ENCODE assay signal across 8 cellular contexts in genomic region chr2:197310271-197310939, GRCh38. TPM values are rescaled to one million over a fixed set of nuclear protein-coding genes. Genes with fewer than 3 reads are reported as not detected.
DNase-seq lines count a peak whose midpoint lies in the region; ATAC-seq and TF ChIP-seq lines count a peak whose summit lies in the region.

TSS of gene ANKRD44 (minus strand) at chr2:197310780. CDS start at chr2:197310604, 176 bp downstream.

- POLR2A ChIA-PET in HEK293T (lab: Yijun Ruan, JAX): interaction anchor here (1.0 kb wide), 1 partner anchor 110 kb away, joined by 3 read pairs; no protein-coding TSS in a partner anchor

- TF ChIP-seq CTCF in GM06990 (IDR thresholded peaks at IDR 0.05; ENCODE audit: insufficient read depth, low read length, poor library complexity, severe bottlenecking): no peak
- peak; percentile 52 for TF ChIP-seq CTCF in osteocyte (IDR thresholded peaks at IDR 0.05)
- TF ChIP-seq CTCF in thoracic aorta (IDR thresholded peaks at IDR 0.05): peak; percentile 51

- H3K4me3 ChIP-seq in GM06990 (replicated peaks; ENCODE audit: low read depth, low read length) (peak within 1 kb of the TSS; percentile 90), thoracic aorta (peak within 1 kb of the TSS; percentile 88)

- peak within 1 kb of the TSS; percentile 90 for H3K4me3 Mint-ChIP-seq in activated naive CD4-positive, alpha-beta T cell treated with anti-CD3 and anti-CD28 coated beads, Interleukin-2, amount 50 U/mL, for 24 hours
- peak within 1 kb of the TSS; percentile 89 for H3K4me3 Mint-ChIP-seq in osteocyte (ENCODE audit: unreplicated experiment)

- no peaks in the 10 kb centered on the region for H3K9me3 Mint-ChIP-seq in activated naive CD4-positive, alpha-beta T cell treated with anti-CD3 and anti-CD28 coated beads, Interleukin-2, amount 50 U/mL, for 24 hours
- H3K9me3 Mint-ChIP-seq in osteocyte (ENCODE audit: unreplicated experiment): no peaks in the 10 kb centered on the region

- H3K36me3 ChIP-seq in GM06990 (ENCODE audit: control insufficient read depth, insufficient read depth, low read length) (no peaks in the 10 kb centered on the region), thoracic aorta (no peaks in the 10 kb centered on the region)

- CTCF ChIA-PET in HEK293T (lab: Yijun Ruan, JAX): interaction anchor here (1.0 kb wide), 1 partner anchor 120 kb away, joined by 4 read pairs; no protein-coding TSS in a partner anchor

- no peaks in the 10 kb centered on the region for H3K27me3 Mint-ChIP-seq in activated naive CD4-positive, alpha-beta T cell treated with anti-CD3 and anti-CD28 coated beads, Interleukin-2, amount 50 U/mL, for 24 hours
- peaks cover 4% of the 10 kb centered on the region for H3K27me3 Mint-ChIP-seq in osteocyte (ENCODE audit: unreplicated experiment)

- H3K4me1 ChIP-seq in thoracic aorta (ENCODE audit: control insufficient read depth in 1 of 2, low read depth in 2 of 2): peaks cover 20 to 46% of the 10 kb centered on the region in 2 donors

- H3K27ac Mint-ChIP-seq in activated naive CD4-positive, alpha-beta T cell treated with anti-CD3 and anti-CD28 coated beads, Interleukin-2, amount 50 U/mL, for 24 hours: peak within 1 kb of the TSS; percentile 96
- peak within 1 kb of the TSS; percentile 81 for H3K27ac Mint-ChIP-seq in osteocyte (ENCODE audit: unreplicated experiment)

- ATAC-seq in SK-N-SH treated with all-trans-retinoic acid at 6 μM for 48 hours (peak; percentile 97), thoracic aorta (ENCODE audit: insufficient number of reproducible peaks, low FRiP score, low read depth) (peak; percentile 81)

- H3K4me1 Mint-ChIP-seq in activated naive CD4-positive, alpha-beta T cell treated with anti-CD3 and anti-CD28 coated beads, Interleukin-2, amount 50 U/mL, for 24 hours: peaks cover 75% of the 10 kb centered on the region
- H3K4me1 Mint-ChIP-seq in osteocyte (ENCODE audit: unreplicated experiment): peaks cover 7% of the 10 kb centered on the region

- H3K27me3 ChIP-seq in GM06990 (replicated peaks; ENCODE audit: control insufficient read depth, insufficient read depth, low read length) (no peaks in the 10 kb centered on the region), thoracic aorta (replicated peaks; ENCODE audit: insufficient read depth) (no peaks in the 10 kb centered on the region)

- H3K27ac ChIP-seq in thoracic aorta: peak within 1 kb of the TSS; percentile 74 to 89

- DNase-seq in GM06990 (ENCODE audit: extremely low read depth, insufficient read length) (peak; percentile 91), HEK293T (ENCODE audit: extremely low spot score) (peak; percentile 87), MV-4-11 (lab: John Stamatoyannopoulos, UW) (peak; percentile 67), glomerular endothelial cell (ENCODE audit: extremely low read depth, low read depth, low spot score) (no peak), osteocyte (ENCODE audit: extremely low spot score, unreplicated experiment) (peak; percentile 95), thoracic aorta (ENCODE audit: low spot score) (peak; percentile 62)

- H3K9me3 ChIP-seq in thoracic aorta: no peaks in the 10 kb centered on the region

- no peaks in the 10 kb centered on the region for H3K36me3 Mint-ChIP-seq in activated naive CD4-positive, alpha-beta T cell treated with anti-CD3 and anti-CD28 coated beads, Interleukin-2, amount 50 U/mL, for 24 hours
- no peaks in the 10 kb centered on the region for H3K36me3 Mint-ChIP-seq in osteocyte (ENCODE audit: unreplicated experiment)

TF ChIP-seq in HEK293T, 16 proteins besides CTCF, POLR2A, EP300 and RAD21:
- TF ChIP-seq FOXM1 (IDR thresholded peaks at IDR 0.05; ENCODE audit: borderline replicate concordance) (no peak), FOXK2 (IDR thresholded peaks at IDR 0.05) (no peak), ELF4 (IDR thresholded peaks at IDR 0.05) (no peak), HDGF (IDR thresholded peaks at IDR 0.05; ENCODE audit: borderline replicate concordance) (no peak), SUZ12 (IDR thresholded peaks at IDR 0.05) (no peak), FOXA1 (IDR thresholded peaks at IDR 0.05) (no peak), NFRKB (IDR thresholded peaks at IDR 0.05) (no peak), SP1 (IDR thresholded peaks at IDR 0.05) (no peak), CTBP1 (IDR thresholded peaks at IDR 0.05; ENCODE audit: borderline replicate concordance) (no peak), ZNF384 (IDR thresholded peaks at IDR 0.05) (no peak)

TF ChIP-seq in SK-N-SH treated with all-trans-retinoic acid at 6 μM for 48 hours, 23 proteins besides CTCF, POLR2A, EP300 and RAD21:
- TF ChIP-seq ZNF8 (CRISPR knock-in tag; IDR thresholded peaks at IDR 0.05): no peak
- no peak for TF ChIP-seq ARNTL (CRISPR knock-in tag; IDR thresholded peaks at IDR 0.05; ENCODE audit: borderline replicate concordance, low read depth)
- no peak for TF ChIP-seq CSDC2 (CRISPR knock-in tag; IDR thresholded peaks at IDR 0.05)
- no peak for TF ChIP-seq ZFP3 (CRISPR knock-in tag; IDR thresholded peaks at IDR 0.05)
- TF ChIP-seq PATZ1 (CRISPR knock-in tag; IDR thresholded peaks at IDR 0.05; ENCODE audit: borderline replicate concordance): no peak
- TF ChIP-seq ISL1 (CRISPR knock-in tag; IDR thresholded peaks at IDR 0.05): no peak
- no peak for TF ChIP-seq OSR1 (CRISPR knock-in tag; IDR thresholded peaks at IDR 0.05)
- TF ChIP-seq POU6F1 (CRISPR knock-in tag; IDR thresholded peaks at IDR 0.05; ENCODE audit: borderline replicate concordance, low read depth): no peak
- no peak for TF ChIP-seq SNAI2 (CRISPR knock-in tag; IDR thresholded peaks at IDR 0.05)
- TF ChIP-seq TOX (CRISPR knock-in tag; IDR thresholded peaks at IDR 0.05; ENCODE audit: borderline replicate concordance): no peak
- no peak for TF ChIP-seq TCF4 (CRISPR knock-in tag; IDR thresholded peaks at IDR 0.05; ENCODE audit: borderline replicate concordance)
- no peak for TF ChIP-seq ZC3H10 (CRISPR knock-in tag; IDR thresholded peaks at IDR 0.05)
- TF ChIP-seq CREB5 (CRISPR knock-in tag; IDR thresholded peaks at IDR 0.05; ENCODE audit: low read depth): no peak

RNA-seq across cellular contexts. Expression of gene ANKRD44, which starts in this region (rescaled TPM):
- total RNA-seq in glomerular endothelial cell (8.4 and 11.6 TPM in 2 replicates), osteocyte (14.3 and 16.6 TPM in 2 replicates), thoracic aorta (10 to 100 TPM; 57.8 to 93.4 TPM)
